Comparison of ENCODE assay signal across 8 cellular contexts in genomic region chr14:102568115-102568614, GRCh38. TPM values are rescaled to one million over a fixed set of nuclear protein-coding genes. Genes with fewer than 3 reads are reported as not detected.
DNase-seq lines count a peak whose midpoint lies in the region; ATAC-seq and TF ChIP-seq lines count a peak whose summit lies in the region.

No MANE protein-coding gene starts in this region.

- TF ChIP-seq CTCF in neural progenitor cell (IDR thresholded peaks at IDR 0.05): no peak
- no peak for TF ChIP-seq CTCF in gastroesophageal sphincter (IDR thresholded peaks at IDR 0.05)
- no peak for TF ChIP-seq CTCF in sigmoid colon (IDR thresholded peaks at IDR 0.05)

- POLR2A ChIA-PET in CD8-positive, alpha-beta memory T cell (lab: Charles Lee): no interaction called here

- 60 to 96% methylated on average over 4 to 6 of the region's 7 CpGs for WGBS in gastroesophageal sphincter (ENCODE audit: low coverage in 1 of 2), 2 donors
- WGBS in sigmoid colon, 2 donors: 48 to 51% methylated on average over 7 of the region's 7 CpGs

- no peaks in the 10 kb centered on the region for H3K9me3 Mint-ChIP-seq in CD8-positive, alpha-beta memory T cell
- H3K9me3 Mint-ChIP-seq in activated naive CD8-positive, alpha-beta T cell treated with anti-CD3 and anti-CD28 coated beads for 36 hours: no peaks in the 10 kb centered on the region
- H3K9me3 Mint-ChIP-seq in neural progenitor cell: peaks cover 7% of the 10 kb centered on the region

- H3K4me1 ChIP-seq in CD8-positive, alpha-beta memory T cell (ENCODE audit: insufficient read depth, low read length): peaks cover 13% of the 10 kb centered on the region
- H3K4me1 ChIP-seq in neural progenitor cell (no peaks in the 10 kb centered on the region), gastroesophageal sphincter (no peaks in the 10 kb centered on the region), sigmoid colon (no peaks in the 10 kb centered on the region)

- peak in 2 of 5 donors; percentile 27 to 55 for DNase-seq in CD8-positive, alpha-beta memory T cell
- DNase-seq in OCI-M1 (lab: John Stamatoyannopoulos, UW): peak; percentile 76
- peak; percentile 48 for DNase-seq in activated naive CD8-positive, alpha-beta T cell treated with anti-CD3 and anti-CD28 coated beads for 36 hours
- no peak for DNase-seq in neural progenitor cell (ENCODE audit: low spot score)
- DNase-seq in sigmoid colon: no peak
- DNase-seq in hepatic stellate cell (ENCODE audit: low spot score): no peak
- no peak for DNase-seq in posterior vena cava (ENCODE audit: low spot score)

- no peak overlapping the region for H3K9ac ChIP-seq in neural progenitor cell

- H2AFZ ChIP-seq in neural progenitor cell (replicated peaks): peak overlapping the region; percentile 36

- H4K20me1 ChIP-seq in neural progenitor cell (ENCODE audit: low read depth): no peaks in the 10 kb centered on the region

- H3F3A ChIP-seq in neural progenitor cell (ENCODE audit: low read depth): no peaks in the 10 kb centered on the region

- H3K36me3 ChIP-seq in CD8-positive, alpha-beta memory T cell (ENCODE audit: insufficient read depth, low read length): no peaks in the 10 kb centered on the region
- H3K36me3 ChIP-seq in neural progenitor cell (no peaks in the 10 kb centered on the region), gastroesophageal sphincter (no peaks in the 10 kb centered on the region), sigmoid colon (no peaks in the 10 kb centered on the region)

- no peak for TF ChIP-seq EP300 in gastroesophageal sphincter (IDR thresholded peaks at IDR 0.05)
- no peak for TF ChIP-seq EP300 in sigmoid colon (IDR thresholded peaks at IDR 0.05)

- H3K4me3 ChIP-seq in CD8-positive, alpha-beta memory T cell (ENCODE audit: low read length): peak overlapping the region; percentile 33
- no peak overlapping the region for H3K4me3 ChIP-seq in neural progenitor cell
- no peak overlapping the region for H3K4me3 ChIP-seq in gastroesophageal sphincter
- no peak overlapping the region for H3K4me3 ChIP-seq in sigmoid colon

- H3K27me3 ChIP-seq in CD8-positive, alpha-beta memory T cell (ENCODE audit: insufficient read depth, low read length, poor library complexity, severe bottlenecking): no peaks in the 10 kb centered on the region
- no peaks in the 10 kb centered on the region for H3K27me3 ChIP-seq in neural progenitor cell
- H3K27me3 ChIP-seq in gastroesophageal sphincter: no peaks in the 10 kb centered on the region
- H3K27me3 ChIP-seq in sigmoid colon: no peaks in the 10 kb centered on the region

- H3K4me1 Mint-ChIP-seq in CD8-positive, alpha-beta memory T cell: peaks cover 10 to 18% (median 13%) of the 10 kb centered on the region in 3 donors
- peaks cover 14% of the 10 kb centered on the region for H3K4me1 Mint-ChIP-seq in activated naive CD8-positive, alpha-beta T cell treated with anti-CD3 and anti-CD28 coated beads for 36 hours
- peaks cover 13% of the 10 kb centered on the region for H3K4me1 Mint-ChIP-seq in neural progenitor cell

- peaks cover 0 to 3% of the 10 kb centered on the region in 2 donors for H3K27me3 Mint-ChIP-seq in CD8-positive, alpha-beta memory T cell
- H3K27me3 Mint-ChIP-seq in activated naive CD8-positive, alpha-beta T cell treated with anti-CD3 and anti-CD28 coated beads for 36 hours: no peaks in the 10 kb centered on the region
- peaks cover 5% of the 10 kb centered on the region for H3K27me3 Mint-ChIP-seq in neural progenitor cell (ENCODE audit: insufficient read depth, low read depth)

- intact Hi-C loops in sigmoid colon (cut with DNase I): no loop called here
- intact Hi-C loops in posterior vena cava (cut with DNase I): no loop called here

- no peaks in the 10 kb centered on the region for H3K36me3 Mint-ChIP-seq in CD8-positive, alpha-beta memory T cell
- H3K36me3 Mint-ChIP-seq in activated naive CD8-positive, alpha-beta T cell treated with anti-CD3 and anti-CD28 coated beads for 36 hours: no peaks in the 10 kb centered on the region
- H3K36me3 Mint-ChIP-seq in neural progenitor cell: no peaks in the 10 kb centered on the region

- no peak overlapping the region for H3K4me2 ChIP-seq in neural progenitor cell

- peak overlapping the region; percentile 43 to 77 (median 70) for H3K4me3 Mint-ChIP-seq in CD8-positive, alpha-beta memory T cell
- peak overlapping the region; percentile 67 for H3K4me3 Mint-ChIP-seq in activated naive CD8-positive, alpha-beta T cell treated with anti-CD3 and anti-CD28 coated beads for 36 hours
- peak overlapping the region; percentile 23 for H3K4me3 Mint-ChIP-seq in neural progenitor cell

- ATAC-seq in gastroesophageal sphincter: no peak

- CTCF ChIA-PET in CD8-positive, alpha-beta memory T cell (lab: Charles Lee): interaction anchor here (1.0 kb wide), 1 partner anchor 44 kb away, joined by 3 read pairs; no protein-coding TSS in a partner anchor

- no peaks in the 10 kb centered on the region for H3K79me2 ChIP-seq in neural progenitor cell (ENCODE audit: low read depth)

- peak overlapping the region; percentile 48 for H3K27ac ChIP-seq in CD8-positive, alpha-beta memory T cell (ENCODE audit: low read depth, low read length)
- H3K27ac ChIP-seq in neural progenitor cell (no peak overlapping the region), gastroesophageal sphincter (no peak overlapping the region), sigmoid colon (no peak overlapping the region)

- no peaks in the 10 kb centered on the region for H3K9me3 ChIP-seq in CD8-positive, alpha-beta memory T cell (ENCODE audit: low read length)
- no peaks in the 10 kb centered on the region for H3K9me3 ChIP-seq in neural progenitor cell (ENCODE audit: low read depth)
- peaks cover 0 to 6% (median 0%) of the 10 kb centered on the region in 3 donors for H3K9me3 ChIP-seq in gastroesophageal sphincter
- H3K9me3 ChIP-seq in sigmoid colon: no peaks in the 10 kb centered on the region

- H3K27ac Mint-ChIP-seq in CD8-positive, alpha-beta memory T cell: peak overlapping the region in 6 of 8 donors; percentile 33 to 90 (median 84)
- peak overlapping the region; percentile 86 for H3K27ac Mint-ChIP-seq in activated naive CD8-positive, alpha-beta T cell treated with anti-CD3 and anti-CD28 coated beads for 36 hours
- H3K27ac Mint-ChIP-seq in neural progenitor cell: no peak overlapping the region

- TF ChIP-seq POLR2A in gastroesophageal sphincter (IDR thresholded peaks at IDR 0.05) (no peak), sigmoid colon (IDR thresholded peaks at IDR 0.05) (no peak)

RNA-seq across cellular contexts. Expression of gene RCOR1, which starts 24.3 kb away (rescaled TPM):
- 10 to 100 TPM; 14.5 to 14.9 TPM for total RNA-seq in CD8-positive, alpha-beta memory T cell
- 1.1 TPM for polyA plus RNA-seq in CD8-positive, alpha-beta memory T cell
- 10 to 100 TPM; 14.7 to 16.2 TPM for total RNA-seq in activated naive CD8-positive, alpha-beta T cell treated with anti-CD3 and anti-CD28 coated beads for 36 hours
- total RNA-seq in neural progenitor cell (ENCODE audit: low replicate concordance): 25.3 and 33.7 TPM in 2 replicates
- 10 to 100 TPM; 11.6 to 15.6 (median 14.0) TPM for total RNA-seq in gastroesophageal sphincter
- 10 to 100 TPM in 3 of 4 donors, 1 to 10 TPM in 1; 8.9 to 11.9 (median 11.8) TPM for total RNA-seq in sigmoid colon
- 10 to 100 TPM in 2 of 3 donors, 1 to 10 TPM in 1; 7.2 to 12.5 (median 10.6) TPM for polyA plus RNA-seq in sigmoid colon
- total RNA-seq in posterior vena cava: 10 to 100 TPM; 12.6 to 15.4 TPM

RNA-seq across cellular contexts. Expression of gene ANKRD9, which starts 58.6 kb away (rescaled TPM):
- total RNA-seq in CD8-positive, alpha-beta memory T cell: 10 to 100 TPM; 10.1 to 12.1 TPM
- polyA plus RNA-seq in CD8-positive, alpha-beta memory T cell: 1.3 TPM
- total RNA-seq in activated naive CD8-positive, alpha-beta T cell treated with anti-CD3 and anti-CD28 coated beads for 36 hours: 10 to 100 TPM; 10.7 to 10.9 TPM
- total RNA-seq in neural progenitor cell (ENCODE audit: low replicate concordance) (10.8 and 47.4 TPM in 2 replicates), gastroesophageal sphincter (10 to 100 TPM; 19.4 to 44.2 (median 31.3) TPM), sigmoid colon (10 to 100 TPM; 16.1 to 36.0 (median 23.4) TPM), posterior vena cava (10 to 100 TPM; 14.0 TPM)
- polyA plus RNA-seq in sigmoid colon: 10 to 100 TPM in 2 of 3 donors, 1 to 10 TPM in 1; 9.6 to 28.7 (median 16.4) TPM

Comparison
In these comparisons a context has a peak if more than half of its experiments do, and no peak if none do; other contexts are left out.
1. DNase-seq: peak in OCI-M1 (single experiment) and activated naive CD8-positive, alpha-beta T cell treated with anti-CD3 and anti-CD28 coated beads for 36 hours (single experiment); none in neural progenitor cell (single experiment), sigmoid colon (single experiment), hepatic stellate cell (single experiment) and posterior vena cava (single experiment).
2. Peak in every context shown above with its lines, with median percentiles within 50 percentile points of each other: H3K4me3 Mint-ChIP-seq.